11 cellular contexts compared by ENCODE assay signal in genomic region chr19:38057954-38058690, GRCh38.
DNase-seq lines count a peak whose midpoint lies in the region; ATAC-seq and TF ChIP-seq lines count a peak whose summit lies in the region.
"Had no signal": no experiment of that assay in that cellular context is flagged by ENCODE, and none has a peak within 500 bp of the region (broad histone marks: within the 10 kb centered on the region; RNA-seq: fewer than 3 reads in every experiment).

No MANE protein-coding gene starts in this region.

- peak in 1 of 2 experiments; percentile 49 for DNase-seq in Caco-2
- peak; percentile 92 for DNase-seq in NCI-H1694 (lab: John Stamatoyannopoulos, UW)
- DNase-seq in SHP77 (lab: John Stamatoyannopoulos, UW) = peak; percentile 97 to 99
- no peak for DNase-seq in natural killer cell treated with Interleukin-12 subunit alpha and Interleukin-12 subunit beta and Interleukin-15 and Interleukin-18, amount 100 ng/mL, for 72 hours (ENCODE audit: low spot score)
- no peak for DNase-seq in smooth muscle cell (lab: John Stamatoyannopoulos, UW; ENCODE audit: unreplicated experiment)
- DNase-seq: activated CD4-positive, alpha-beta T cell treated with anti-CD3 and anti-CD28 coated beads, Interleukin-2, amount 50 U/mL, for 4 hours; cortex of kidney had no signal

- H3K4me1 ChIP-seq in Caco-2 = peaks cover 16% of the 10 kb centered on the region
- peaks cover 10% of the 10 kb centered on the region for H3K4me1 ChIP-seq in mucosa of stomach (ENCODE audit: control insufficient read depth, insufficient read depth, low read length)
- H3K4me1 ChIP-seq in smooth muscle cell (ENCODE audit: low read depth) = peaks cover 7% of the 10 kb centered on the region

- BruUV-seq in Caco-2 (replicated peaks; lab: Mats Ljungman, UMichigan) = no TSS peak

- H2AFZ ChIP-seq in smooth muscle cell (ENCODE audit: low read depth) = no peak overlapping the region

- H3K27ac ChIP-seq in smooth muscle cell (ENCODE audit: low read depth) = no peak overlapping the region
- H3K27ac ChIP-seq: KMS-11 had no signal

- no peak overlapping the region for H3K4me3 ChIP-seq in Caco-2 (ENCODE audit: low read depth, low read length)
- no peak overlapping the region for H3K4me3 ChIP-seq in mucosa of stomach (ENCODE audit: low read length)
- H3K4me3 ChIP-seq in smooth muscle cell = no peak overlapping the region

- H3K36me3 ChIP-seq in Caco-2 (ENCODE audit: control insufficient read depth, insufficient read depth, low read length) (peaks cover 1% of the 10 kb centered on the region; the same call in 1 of the 2 replicates), mucosa of stomach (ENCODE audit: control insufficient read depth, insufficient read depth, low read length) (no peaks in the 10 kb centered on the region), smooth muscle cell (ENCODE audit: low read depth) (no peaks in the 10 kb centered on the region)

- ATAC-seq in HG02763 (IDR thresholded peaks at IDR 0.05; ENCODE audit: unreplicated experiment) = no peak
- no peak for ATAC-seq in GM18520 (IDR thresholded peaks at IDR 0.05; ENCODE audit: unreplicated experiment)
- no peak for ATAC-seq in natural killer cell treated with Interleukin-12 subunit alpha and Interleukin-12 subunit beta and Interleukin-15 and Interleukin-18, amount 100 ng/mL, for 72 hours

- H3K36me3 Mint-ChIP-seq in Caco-2 (ENCODE audit: insufficient read depth, unreplicated experiment) = peaks cover 43% of the 10 kb centered on the region
- no peaks in the 10 kb centered on the region for H3K36me3 Mint-ChIP-seq in natural killer cell treated with Interleukin-12 subunit alpha and Interleukin-12 subunit beta and Interleukin-15 and Interleukin-18, amount 100 ng/mL, for 72 hours

- TF ChIP-seq CTCF in Caco-2 (IDR thresholded peaks at IDR 0.05; ENCODE audit: insufficient read depth in 1 of 2, low read depth in 1 of 2, low read length in 1 of 2, severe bottlenecking in 1 of 2, unreplicated experiment in 1 of 2) (no peak), smooth muscle cell (IDR thresholded peaks at IDR 0.05; ENCODE audit: borderline replicate concordance, insufficient read depth, poor library complexity, severe bottlenecking) (no peak)

- H3K4me2 ChIP-seq in smooth muscle cell = no peak overlapping the region
- H3K4me2 ChIP-seq: KMS-11 had no signal

- peaks cover 18% of the 10 kb centered on the region for H3K4me1 Mint-ChIP-seq in Caco-2 (ENCODE audit: low read depth, unreplicated experiment)
- peaks cover 5 to 13% of the 10 kb centered on the region in 2 donors for H3K4me1 Mint-ChIP-seq in natural killer cell treated with Interleukin-12 subunit alpha and Interleukin-12 subunit beta and Interleukin-15 and Interleukin-18, amount 100 ng/mL, for 72 hours (ENCODE audit: low read depth in 2 of 2)

- H3K27me3 ChIP-seq in Caco-2 (replicated peaks; ENCODE audit: control insufficient read depth, insufficient read depth, low read length) (no peaks in the 10 kb centered on the region), mucosa of stomach (ENCODE audit: control insufficient read depth, insufficient read depth, low read length) (no peaks in the 10 kb centered on the region), smooth muscle cell (ENCODE audit: low read depth) (no peaks in the 10 kb centered on the region)

- H3K9ac ChIP-seq in mucosa of stomach (ENCODE audit: low read length) (peak overlapping the region; percentile 28), smooth muscle cell (ENCODE audit: low read depth) (no peak overlapping the region)
- H3K9ac ChIP-seq: KMS-11 had no signal

- POLR2A ChIA-PET in Caco-2 (lab: Charles Lee) = interaction anchor here (0.7 kb wide), 1 partner anchor 152 kb away, joined by 3 read pairs; the partner anchor contains the start of gene WDR87

- H3K4me3 Mint-ChIP-seq in Caco-2 (ENCODE audit: unreplicated experiment) = no peak overlapping the region
- no peak overlapping the region for H3K4me3 Mint-ChIP-seq in natural killer cell treated with Interleukin-12 subunit alpha and Interleukin-12 subunit beta and Interleukin-15 and Interleukin-18, amount 100 ng/mL, for 72 hours

- H4K20me1 ChIP-seq in smooth muscle cell (ENCODE audit: low read depth) = peaks cover 9% of the 10 kb centered on the region

- WGBS in smooth muscle cell (ENCODE audit: low lambda C conversion rate) = 79% methylated on average over 11 of the region's 11 CpGs

- H3K9me3 Mint-ChIP-seq in Caco-2 (ENCODE audit: unreplicated experiment) = no peaks in the 10 kb centered on the region
- H3K9me3 Mint-ChIP-seq in natural killer cell treated with Interleukin-12 subunit alpha and Interleukin-12 subunit beta and Interleukin-15 and Interleukin-18, amount 100 ng/mL, for 72 hours = no peaks in the 10 kb centered on the region

- no peaks in the 10 kb centered on the region for H3K27me3 Mint-ChIP-seq in Caco-2 (ENCODE audit: insufficient read depth, unreplicated experiment)
- no peaks in the 10 kb centered on the region for H3K27me3 Mint-ChIP-seq in natural killer cell treated with Interleukin-12 subunit alpha and Interleukin-12 subunit beta and Interleukin-15 and Interleukin-18, amount 100 ng/mL, for 72 hours

- intact Hi-C loops in Caco-2 (cut with micrococcal nuclease; ENCODE audit: unreplicated experiment) = no loop called here

- no peaks in the 10 kb centered on the region for H3F3A ChIP-seq in smooth muscle cell (ENCODE audit: low read depth)

- H3K79me2 ChIP-seq in smooth muscle cell (ENCODE audit: low read depth) = no peaks in the 10 kb centered on the region

- H3K9me3 ChIP-seq in Caco-2 = no peaks in the 10 kb centered on the region
- no peaks in the 10 kb centered on the region for H3K9me3 ChIP-seq in mucosa of stomach (ENCODE audit: control insufficient read depth, low read length)
- H3K9me3 ChIP-seq in smooth muscle cell (replicated peaks; ENCODE audit: low read depth) = no peaks in the 10 kb centered on the region

- CTCF ChIA-PET in Caco-2 (lab: Charles Lee) = interaction anchor here (0.6 to 1.0 kb wide), 2 partner anchors 9 to 155 kb away, joined by 3 to 4 read pairs; no protein-coding TSS in a partner anchor

- peak overlapping the region; percentile 71 for H3K27ac Mint-ChIP-seq in Caco-2 (ENCODE audit: unreplicated experiment)
- no peak overlapping the region for H3K27ac Mint-ChIP-seq in natural killer cell treated with Interleukin-12 subunit alpha and Interleukin-12 subunit beta and Interleukin-15 and Interleukin-18, amount 100 ng/mL, for 72 hours

Comparison
In these comparisons a context has a peak if more than half of its experiments do, and no peak if none do; other contexts are left out.
1. DNase-seq: peak in NCI-H1694 (single experiment) and SHP77 (2 of 2); none in natural killer cell treated with Interleukin-12 subunit alpha and Interleukin-12 subunit beta and Interleukin-15 and Interleukin-18, amount 100 ng/mL, for 72 hours (single experiment) and smooth muscle cell (single experiment).